ENCODE assay signal across 17 cellular contexts in genomic region chr16:88471115-88471514, GRCh38.
"Had no signal": no experiment of that assay in that cellular context is flagged by ENCODE, and none has a peak within 500 bp of the region (broad histone marks: within the 10 kb centered on the region; RNA-seq: fewer than 3 reads in every experiment).

No MANE protein-coding gene starts in this region.

- H3K27ac ChIP-seq: dorsolateral prefrontal cortex, neutrophil, pancreas, right lobe of liver, upper lobe of right lung had no signal

- H3K27me3 Mint-ChIP-seq: activated CD4-positive, alpha-beta memory T cell treated with anti-CD3 and anti-CD28 coated beads, Interleukin-2, amount 10 ng/mL, durations not matched to agents 7 days and 5 days; activated naive CD8-positive, alpha-beta T cell treated with anti-CD3 and anti-CD28 coated beads, Interleukin-2, amount 10 ng/mL, durations not matched to agents 7 days and 5 days; brain; stimulated activated memory B cell treated with anti-CD40 and anti-IgM and Interleukin-4, amounts not matched to agents 10 μg/mL and 1 μg/mL and 100 μg/mL, for 72 hours had no signal

- H3K4me1 ChIP-seq: upper lobe of right lung had no signal

- ATAC-seq: left lobe of liver; pancreas; right lobe of liver; stimulated activated memory B cell treated with anti-CD40 and anti-IgM and Interleukin-4, amounts not matched to agents 10 μg/mL and 1 μg/mL and 100 μg/mL, for 72 hours; upper lobe of right lung had no signal

- H3K9me3 Mint-ChIP-seq: activated CD4-positive, alpha-beta memory T cell treated with anti-CD3 and anti-CD28 coated beads, Interleukin-2, amount 10 ng/mL, durations not matched to agents 7 days and 5 days; activated naive CD8-positive, alpha-beta T cell treated with anti-CD3 and anti-CD28 coated beads, Interleukin-2, amount 10 ng/mL, durations not matched to agents 7 days and 5 days; brain; stimulated activated memory B cell treated with anti-CD40 and anti-IgM and Interleukin-4, amounts not matched to agents 10 μg/mL and 1 μg/mL and 100 μg/mL, for 72 hours had no signal

- H3K36me3 Mint-ChIP-seq: activated naive CD8-positive, alpha-beta T cell treated with anti-CD3 and anti-CD28 coated beads, Interleukin-2, amount 10 ng/mL, durations not matched to agents 7 days and 5 days; brain; stimulated activated memory B cell treated with anti-CD40 and anti-IgM and Interleukin-4, amounts not matched to agents 10 μg/mL and 1 μg/mL and 100 μg/mL, for 72 hours had no signal

- H3K27me3 ChIP-seq: dorsolateral prefrontal cortex, neutrophil, pancreas, right lobe of liver, upper lobe of right lung had no signal

- H3K36me3 ChIP-seq: neutrophil, pancreas, right lobe of liver, upper lobe of right lung had no signal

- H3K4me3 Mint-ChIP-seq: activated CD4-positive, alpha-beta memory T cell treated with anti-CD3 and anti-CD28 coated beads, Interleukin-2, amount 10 ng/mL, durations not matched to agents 7 days and 5 days; activated naive CD8-positive, alpha-beta T cell treated with anti-CD3 and anti-CD28 coated beads, Interleukin-2, amount 10 ng/mL, durations not matched to agents 7 days and 5 days; brain; stimulated activated memory B cell treated with anti-CD40 and anti-IgM and Interleukin-4, amounts not matched to agents 10 μg/mL and 1 μg/mL and 100 μg/mL, for 72 hours had no signal

- DNase-seq: activated CD4-positive, alpha-beta memory T cell treated with anti-CD3 and anti-CD28 coated beads, Interleukin-2, amount 10 ng/mL, durations not matched to agents 7 days and 5 days; activated CD4-positive, alpha-beta T cell treated with anti-CD3 and anti-CD28 coated beads for 4 hours; activated CD8-positive, alpha-beta memory T cell treated with anti-CD3 and anti-CD28 coated beads, Interleukin-2, amount 50 U/mL, for 4 hours; activated naive CD8-positive, alpha-beta T cell treated with anti-CD3 and anti-CD28 coated beads, Interleukin-2, amount 10 ng/mL, durations not matched to agents 7 days and 5 days; caudate nucleus; dorsolateral prefrontal cortex; erythroblast; foreskin melanocyte; kidney; pancreas; right lobe of liver; stimulated activated CD4-positive, alpha-beta T cell treated with anti-CD3 and anti-CD28 coated beads, Interleukin-4, amount 100 ng/mL, for 24 hours; upper lobe of right lung had no signal

- H3K9me3 ChIP-seq: neutrophil, pancreas, right lobe of liver, upper lobe of right lung had no signal

- H3K4me3 ChIP-seq: dorsolateral prefrontal cortex, pancreas, right lobe of liver, upper lobe of right lung had no signal

- H3K27ac Mint-ChIP-seq: activated CD4-positive, alpha-beta memory T cell treated with anti-CD3 and anti-CD28 coated beads, Interleukin-2, amount 10 ng/mL, durations not matched to agents 7 days and 5 days; activated naive CD8-positive, alpha-beta T cell treated with anti-CD3 and anti-CD28 coated beads, Interleukin-2, amount 10 ng/mL, durations not matched to agents 7 days and 5 days; brain had no signal
